In genomic region chr20:10505320-10506226, GRCh38 we compare ENCODE assay signal across 11 cellular contexts.
DNase-seq lines count a peak whose midpoint lies in the region; ATAC-seq, FAIRE-seq and TF ChIP-seq lines count a peak whose summit lies in the region.
"Had no signal": no experiment of that assay in that cellular context is flagged by ENCODE, and none has a peak within 500 bp of the region (broad histone marks: within the 10 kb centered on the region; RNA-seq: fewer than 3 reads in every experiment).

No MANE protein-coding gene starts in this region.

- H3K27me3 Mint-ChIP-seq in CD14-positive monocyte (ENCODE audit: low read depth in 3 of 3): peaks cover 0 to 2% (median 0%) of the 10 kb centered on the region in 3 donors
- H3K27me3 Mint-ChIP-seq in stimulated activated naive CD8-positive, alpha-beta T cell treated with anti-CD3 and anti-CD28 coated beads, Interleukin-15, amount 100 ng/mL, for 72 hours: no peaks in the 10 kb centered on the region
- H3K27me3 Mint-ChIP-seq in activated CD4-positive, alpha-beta memory T cell treated with anti-CD3 and anti-CD28 coated beads for 36 hours: no peaks in the 10 kb centered on the region

- H3K4me3 ChIP-seq in SJCRH30: peak overlapping the region; percentile 15; the same call in 1 of the 2 replicates
- H3K4me3 ChIP-seq in foreskin fibroblast (ENCODE audit: low read depth in 1 of 2, low read length in 2 of 2): no peak overlapping the region
- H3K4me3 ChIP-seq in prostate gland: no peak overlapping the region

- intact Hi-C loops in CD14-positive monocyte (cut with micrococcal nuclease) (loop anchor here in 1 of 2 donors (2.0 kb wide), 1 partner anchor 17 kb away; no protein-coding TSS in a partner anchor), prostate gland (cut with DNase I) (loop anchor here (5.0 kb wide), 2 partner anchors 92 to 167 kb away; partner anchors contain the start of gene JAG1)
- intact Hi-C loops in activated CD4-positive, alpha-beta memory T cell treated with anti-CD3 and anti-CD28 coated beads for 36 hours (cut with micrococcal nuclease): no loop called here

- peaks cover 0 to 2% (median 0%) of the 10 kb centered on the region in 7 donors for H3K9me3 Mint-ChIP-seq in CD14-positive monocyte
- no peaks in the 10 kb centered on the region for H3K9me3 Mint-ChIP-seq in stimulated activated naive CD8-positive, alpha-beta T cell treated with anti-CD3 and anti-CD28 coated beads, Interleukin-15, amount 100 ng/mL, for 72 hours
- no peaks in the 10 kb centered on the region for H3K9me3 Mint-ChIP-seq in activated CD4-positive, alpha-beta memory T cell treated with anti-CD3 and anti-CD28 coated beads for 36 hours

- H3K27me3 ChIP-seq in SJCRH30 (no peaks in the 10 kb centered on the region), prostate gland (replicated peaks; ENCODE audit: insufficient read depth) (no peaks in the 10 kb centered on the region)

- H3K4me1 Mint-ChIP-seq in CD14-positive monocyte: peaks cover 83% of the 10 kb centered on the region
- peaks cover 40% of the 10 kb centered on the region for H3K4me1 Mint-ChIP-seq in stimulated activated naive CD8-positive, alpha-beta T cell treated with anti-CD3 and anti-CD28 coated beads, Interleukin-15, amount 100 ng/mL, for 72 hours
- H3K4me1 Mint-ChIP-seq in activated CD4-positive, alpha-beta memory T cell treated with anti-CD3 and anti-CD28 coated beads for 36 hours (ENCODE audit: low read depth): peaks cover 22% of the 10 kb centered on the region

- peaks cover 0 to 3% of the 10 kb centered on the region in 2 donors for H3K36me3 Mint-ChIP-seq in CD14-positive monocyte
- H3K36me3 Mint-ChIP-seq in activated CD4-positive, alpha-beta memory T cell treated with anti-CD3 and anti-CD28 coated beads for 36 hours: no peaks in the 10 kb centered on the region

- CTCF ChIA-PET in activated CD4-positive, alpha-beta memory T cell treated with anti-CD3 and anti-CD28 coated beads for 36 hours (lab: Charles Lee): no interaction called here

- H3K27ac Mint-ChIP-seq in CD14-positive monocyte: peak overlapping the region; percentile 89 to 98 (median 95)
- H3K27ac Mint-ChIP-seq in stimulated activated naive CD8-positive, alpha-beta T cell treated with anti-CD3 and anti-CD28 coated beads, Interleukin-15, amount 100 ng/mL, for 72 hours: no peak overlapping the region
- H3K27ac Mint-ChIP-seq in activated CD4-positive, alpha-beta memory T cell treated with anti-CD3 and anti-CD28 coated beads for 36 hours: no peak overlapping the region

- TF ChIP-seq CTCF in CD14-positive monocyte (IDR thresholded peaks at IDR 0.05): no peak
- TF ChIP-seq CTCF in foreskin fibroblast (IDR thresholded peaks at IDR 0.05; ENCODE audit: low read depth, low read length): no peak
- TF ChIP-seq CTCF in prostate gland (IDR thresholded peaks at IDR 0.05): no peak

- POLR2A ChIA-PET in activated CD4-positive, alpha-beta memory T cell treated with anti-CD3 and anti-CD28 coated beads for 36 hours (lab: Charles Lee): interaction anchor here (1.5 kb wide), 1 partner anchor 9 kb away, joined by 4 read pairs; no protein-coding TSS in a partner anchor

- 10% methylated on average over 8 of the region's 8 CpGs for WGBS in prostate gland

- peak; percentile 60 for DNase-seq in CD14-positive monocyte (ENCODE audit: low spot score)
- peak; percentile 35 to 50 for DNase-seq in SJCRH30
- DNase-seq in foreskin fibroblast: peak; percentile 48 to 75
- peak; percentile 61 for DNase-seq in prostate gland (ENCODE audit: low spot score)
- no peak for DNase-seq in stimulated activated naive CD8-positive, alpha-beta T cell treated with anti-CD3 and anti-CD28 coated beads, Interleukin-15, amount 100 ng/mL, for 72 hours
- no peak for DNase-seq in GM12892 (ENCODE audit: insufficient read length)
- DNase-seq in activated CD4-positive, alpha-beta memory T cell treated with anti-CD3 and anti-CD28 coated beads for 36 hours: no peak
- DNase-seq in stimulated activated CD4-positive, alpha-beta T cell treated with anti-CD3 and anti-CD28 coated beads, Interleukin-1b, Interleukin-23, amount 100 ng/mL, for 48 hours: no peak
- DNase-seq: activated gamma-delta T cell treated with Interleukin-2 at 50 U/mL for 16 hours, Calu3, WERI-Rb-1 had no signal

- H3K4me3 Mint-ChIP-seq in CD14-positive monocyte: peak overlapping the region; percentile 3 to 87
- no peak overlapping the region for H3K4me3 Mint-ChIP-seq in stimulated activated naive CD8-positive, alpha-beta T cell treated with anti-CD3 and anti-CD28 coated beads, Interleukin-15, amount 100 ng/mL, for 72 hours
- H3K4me3 Mint-ChIP-seq in activated CD4-positive, alpha-beta memory T cell treated with anti-CD3 and anti-CD28 coated beads for 36 hours: no peak overlapping the region

- peak overlapping the region; percentile 18; the same call in 1 of the 2 replicates for H3K27ac ChIP-seq in SJCRH30
- H3K27ac ChIP-seq in prostate gland: peak overlapping the region; percentile 66 to 82
- H3K27ac ChIP-seq: WERI-Rb-1 had no signal

- FAIRE-seq in GM12892 (lab: Jason Lieb, UNC): no peak

- H3K36me3 ChIP-seq in SJCRH30 (no peaks in the 10 kb centered on the region), prostate gland (no peaks in the 10 kb centered on the region)
- H3K36me3 ChIP-seq: WERI-Rb-1 had no signal

- H3K4me1 ChIP-seq in SJCRH30: peaks cover 25% of the 10 kb centered on the region
- peaks cover 34% of the 10 kb centered on the region for H3K4me1 ChIP-seq in prostate gland (replicated peaks)

- TF ChIP-seq POLR2A in prostate gland (IDR thresholded peaks at IDR 0.05): no peak
- no peak for TF ChIP-seq POLR2A in GM12892 (IDR thresholded peaks at IDR 0.05; ENCODE audit: low read depth, low read length)

- no peak for ATAC-seq in stimulated activated naive CD8-positive, alpha-beta T cell treated with anti-CD3 and anti-CD28 coated beads, Interleukin-15, amount 100 ng/mL, for 72 hours

- no peaks in the 10 kb centered on the region for H3K9me3 ChIP-seq in SJCRH30 (replicated peaks)
- H3K9me3 ChIP-seq in prostate gland: no peaks in the 10 kb centered on the region

Comparison
In these comparisons a context has a peak if more than half of its experiments do, and no peak if none do; other contexts are left out.
1. DNase-seq: peak in CD14-positive monocyte (single experiment), SJCRH30 (2 of 2), foreskin fibroblast (2 of 2) and prostate gland (single experiment); none in stimulated activated naive CD8-positive, alpha-beta T cell treated with anti-CD3 and anti-CD28 coated beads, Interleukin-15, amount 100 ng/mL, for 72 hours (0 of 2), GM12892 (single experiment), activated CD4-positive, alpha-beta memory T cell treated with anti-CD3 and anti-CD28 coated beads for 36 hours (single experiment) and stimulated activated CD4-positive, alpha-beta T cell treated with anti-CD3 and anti-CD28 coated beads, Interleukin-1b, Interleukin-23, amount 100 ng/mL, for 48 hours (single experiment).
2. H3K27ac Mint-ChIP-seq: peak in CD14-positive monocyte (7 of 7); none in stimulated activated naive CD8-positive, alpha-beta T cell treated with anti-CD3 and anti-CD28 coated beads, Interleukin-15, amount 100 ng/mL, for 72 hours (0 of 2) and activated CD4-positive, alpha-beta memory T cell treated with anti-CD3 and anti-CD28 coated beads for 36 hours (single experiment).
3. H3K4me3 Mint-ChIP-seq: peak in CD14-positive monocyte (2 of 2); none in stimulated activated naive CD8-positive, alpha-beta T cell treated with anti-CD3 and anti-CD28 coated beads, Interleukin-15, amount 100 ng/mL, for 72 hours (0 of 2) and activated CD4-positive, alpha-beta memory T cell treated with anti-CD3 and anti-CD28 coated beads for 36 hours (single experiment).